1 cellular context compared by ENCODE assay signal in genomic region chr2:51734115-51734514, GRCh38.
TF ChIP-seq lines count a peak whose summit lies in the region.

No MANE protein-coding gene starts in this region.

TF ChIP-seq in IMR-90, 13 proteins besides CTCF, POLR2A, EP300 and RAD21:
- TF ChIP-seq MXI1 (IDR thresholded peaks at IDR 0.05; ENCODE audit: borderline replicate concordance, low read depth, low read length) (no peak), SMC3 (IDR thresholded peaks at IDR 0.05; ENCODE audit: low read depth, low read length) (no peak), RFX5 (IDR thresholded peaks at IDR 0.05; ENCODE audit: low read depth, low read length) (no peak), CEBPB (IDR thresholded peaks at IDR 0.05; ENCODE audit: low read depth, low read length) (peak; percentile 98), MAZ (IDR thresholded peaks at IDR 0.05; ENCODE audit: borderline replicate concordance, low read depth, low read length) (no peak), NFE2L2 (IDR thresholded peaks at IDR 0.05; ENCODE audit: low read depth, low read length) (no peak), USF2 (IDR thresholded peaks at IDR 0.05; ENCODE audit: low read depth, low read length) (no peak)
